ENCODE assay signal across 20 cellular contexts in genomic region chr17:16870253-16871245, GRCh38.
"Had no signal": no experiment of that assay in that cellular context is flagged by ENCODE, and none has a peak within 500 bp of the region (broad histone marks: within the 10 kb centered on the region; RNA-seq: fewer than 3 reads in every experiment).

No MANE protein-coding gene starts in this region.

- H3K4me1 Mint-ChIP-seq: activated B cell treated with CpG ODN at 0.5 μM for 24 hours, neural crest cell had no signal

- H2AFZ ChIP-seq: hepatocyte had no signal

- H3K36me3 Mint-ChIP-seq: activated CD4-positive, alpha-beta memory T cell treated with anti-CD3 and anti-CD28 coated beads for 36 hours; activated naive CD8-positive, alpha-beta T cell had no signal

- H3K4me3 Mint-ChIP-seq: activated B cell treated with CpG ODN at 0.5 μM for 24 hours; activated CD4-positive, alpha-beta memory T cell treated with anti-CD3 and anti-CD28 coated beads for 36 hours; activated naive CD8-positive, alpha-beta T cell; neural crest cell had no signal

- H3K27me3 ChIP-seq: cardiac muscle cell, hepatocyte, pancreas, right lobe of liver had no signal

- H3K27ac Mint-ChIP-seq: activated B cell treated with CpG ODN at 0.5 μM for 24 hours; activated CD4-positive, alpha-beta memory T cell treated with anti-CD3 and anti-CD28 coated beads for 36 hours; activated naive CD8-positive, alpha-beta T cell had no signal

- H3K9me3 ChIP-seq: pancreas, right lobe of liver, SK-N-SH had no signal

- H3K36me3 ChIP-seq: cardiac muscle cell, pancreas, right lobe of liver had no signal

- H3K79me2 ChIP-seq: hepatocyte had no signal

- H3K9ac ChIP-seq: SK-N-SH had no signal

- H3K9me3 Mint-ChIP-seq: activated B cell treated with CpG ODN at 0.5 μM for 24 hours; activated CD4-positive, alpha-beta memory T cell treated with anti-CD3 and anti-CD28 coated beads for 36 hours; neural crest cell had no signal

- FAIRE-seq: islet of Langerhans, pancreas, small intestine, urothelium cell line had no signal

- H3K4me1 ChIP-seq: pancreas had no signal

- H3K4me2 ChIP-seq: hepatocyte, SK-N-SH had no signal

- H3K27ac ChIP-seq: cardiac muscle cell, epithelial cell of prostate, hepatocyte, pancreas, right lobe of liver had no signal

- DNase-seq: activated B cell treated with CpG ODN at 0.5 μM for 24 hours; activated CD4-positive, alpha-beta memory T cell treated with anti-CD3 and anti-CD28 coated beads for 36 hours; activated CD4-positive, alpha-beta T cell treated with anti-CD3 and anti-CD28 coated beads for 4 hours; activated gamma-delta T cell; activated T-cell treated with anti-CD3 and anti-CD28 coated beads, Interleukin-2, amount 50 U/mL, for 48 hours; amniotic stem cell; foreskin fibroblast; left colon; pancreas; SK-N-SH; small intestine; stimulated activated CD4-positive, alpha-beta T cell treated with anti-CD3 and anti-CD28 coated beads, Interleukin-4, amount 100 ng/mL, for 1 hour had no signal

- H3K27me3 Mint-ChIP-seq: activated naive CD8-positive, alpha-beta T cell had no signal

- H3K4me3 ChIP-seq: cardiac muscle cell, hepatocyte, pancreas, right lobe of liver had no signal
